Comparison of ENCODE assay signal across 8 cellular contexts in genomic region chr1:66300986-66301451, GRCh38.
DNase-seq lines count a peak whose midpoint lies in the region; ATAC-seq lines count a peak whose summit lies in the region.

No MANE protein-coding gene starts in this region.

- peak overlapping the region; percentile 17 for H3K27ac ChIP-seq in CD8-positive, alpha-beta memory T cell (ENCODE audit: low read depth, low read length)

- H3K27ac Mint-ChIP-seq in CD8-positive, alpha-beta memory T cell = peak overlapping the region; percentile 83 to 99 (median 94)
- H3K27ac Mint-ChIP-seq in stimulated activated naive CD8-positive, alpha-beta T cell treated with anti-CD3 and anti-CD28 coated beads, Interleukin-15, amount 100 ng/mL, for 72 hours = peak overlapping the region; percentile 68 to 90

- POLR2A ChIA-PET in CD8-positive, alpha-beta memory T cell (lab: Charles Lee) = interaction anchor here (1.0 to 1.8 kb wide), 5 partner anchors 19 to 74 kb away, joined by 3 to 9 read pairs (median 4); no protein-coding TSS in a partner anchor

- peak overlapping the region; percentile 4 for H3K4me3 ChIP-seq in CD8-positive, alpha-beta memory T cell (ENCODE audit: low read length)

- no peaks in the 10 kb centered on the region for H3K9me3 Mint-ChIP-seq in CD8-positive, alpha-beta memory T cell
- no peaks in the 10 kb centered on the region for H3K9me3 Mint-ChIP-seq in stimulated activated naive CD8-positive, alpha-beta T cell treated with anti-CD3 and anti-CD28 coated beads, Interleukin-15, amount 100 ng/mL, for 72 hours

- no peaks in the 10 kb centered on the region for H3K36me3 ChIP-seq in CD8-positive, alpha-beta memory T cell (ENCODE audit: insufficient read depth, low read length)

- H3K36me3 Mint-ChIP-seq in CD8-positive, alpha-beta memory T cell = no peaks in the 10 kb centered on the region

- intact Hi-C loops in Right ventricle myocardium superior (cut with DNase I) = no loop called here

- H3K27me3 ChIP-seq in CD8-positive, alpha-beta memory T cell (ENCODE audit: insufficient read depth, low read length, poor library complexity, severe bottlenecking) = no peaks in the 10 kb centered on the region

- peak; percentile 88 for ATAC-seq in GM19455 (IDR thresholded peaks at IDR 0.05; ENCODE audit: unreplicated experiment)
- ATAC-seq in HG03442 (IDR thresholded peaks at IDR 0.05; ENCODE audit: unreplicated experiment) = peak; percentile 87
- ATAC-seq in activated CD4-positive, CD25-positive, alpha-beta regulatory T cell treated with anti-CD3 and anti-CD28 coated beads, Interleukin-2, amount 50 U/mL, for 24 hours = peak; percentile 93 to 97
- ATAC-seq in Right ventricle myocardium superior (ENCODE audit: poor library complexity) = peak; percentile 68
- peak; percentile 93 for ATAC-seq in stimulated activated naive CD8-positive, alpha-beta T cell treated with anti-CD3 and anti-CD28 coated beads, Interleukin-15, amount 100 ng/mL, for 72 hours

- peaks cover 32% of the 10 kb centered on the region for H3K4me1 ChIP-seq in CD8-positive, alpha-beta memory T cell (ENCODE audit: insufficient read depth, low read length)

- DNase-seq in CD8-positive, alpha-beta memory T cell = peak in 3 of 5 donors; percentile 49 to 62 (median 52)
- DNase-seq in Right ventricle myocardium superior (no peak), SW480 (ENCODE audit: low spot score) (no peak), NCI-H1092 treated with DMSO at 0.1 percent for 48 hours (lab: John Stamatoyannopoulos, UW) (no peak)
- DNase-seq in stimulated activated naive CD8-positive, alpha-beta T cell treated with anti-CD3 and anti-CD28 coated beads, Interleukin-15, amount 100 ng/mL, for 72 hours = peak; percentile 10 to 32

- CTCF ChIA-PET in CD8-positive, alpha-beta memory T cell (lab: Charles Lee) = interaction anchor here (0.9 to 3.6 kb wide), 6 partner anchors 19 to 146 kb away, joined by 3 to 24 read pairs (median 6); no protein-coding TSS in a partner anchor

- peaks cover 30 to 46% (median 44%) of the 10 kb centered on the region in 3 donors for H3K4me1 Mint-ChIP-seq in CD8-positive, alpha-beta memory T cell
- peaks cover 40% of the 10 kb centered on the region for H3K4me1 Mint-ChIP-seq in stimulated activated naive CD8-positive, alpha-beta T cell treated with anti-CD3 and anti-CD28 coated beads, Interleukin-15, amount 100 ng/mL, for 72 hours

- H3K4me3 Mint-ChIP-seq in CD8-positive, alpha-beta memory T cell = peak overlapping the region; percentile 11 to 92 (median 82)
- peak overlapping the region; percentile 77 to 85 for H3K4me3 Mint-ChIP-seq in stimulated activated naive CD8-positive, alpha-beta T cell treated with anti-CD3 and anti-CD28 coated beads, Interleukin-15, amount 100 ng/mL, for 72 hours

- H3K9me3 ChIP-seq in CD8-positive, alpha-beta memory T cell (ENCODE audit: low read length) = no peaks in the 10 kb centered on the region

- no peaks in the 10 kb centered on the region for H3K27me3 Mint-ChIP-seq in CD8-positive, alpha-beta memory T cell
- no peaks in the 10 kb centered on the region for H3K27me3 Mint-ChIP-seq in stimulated activated naive CD8-positive, alpha-beta T cell treated with anti-CD3 and anti-CD28 coated beads, Interleukin-15, amount 100 ng/mL, for 72 hours

Comparison
In these comparisons a context has a peak if more than half of its experiments do, and no peak if none do; other contexts are left out.
1. DNase-seq: peak in CD8-positive, alpha-beta memory T cell (3 of 5) and stimulated activated naive CD8-positive, alpha-beta T cell treated with anti-CD3 and anti-CD28 coated beads, Interleukin-15, amount 100 ng/mL, for 72 hours (2 of 2); none in Right ventricle myocardium superior (single experiment), SW480 (single experiment) and NCI-H1092 treated with DMSO at 0.1 percent for 48 hours (single experiment).
2. Peak in every context shown above with its lines, with median percentiles within 50 percentile points of each other: ATAC-seq.